In genomic region chr3:52742418-52743041, GRCh38 we compare ENCODE assay signal across 9 cellular contexts. TPM values are rescaled to one million over a fixed set of nuclear protein-coding genes. Genes with fewer than 3 reads are reported as not detected.
DNase-seq lines count a peak whose midpoint lies in the region; FAIRE-seq and TF ChIP-seq lines count a peak whose summit lies in the region.
"Had no signal": no experiment of that assay in that cellular context is flagged by ENCODE, and none has a peak within 500 bp of the region (broad histone marks: within the 10 kb centered on the region; RNA-seq: fewer than 3 reads in every experiment).

No MANE protein-coding gene starts in this region.

- no peak overlapping the region for H3K27ac ChIP-seq in kidney (ENCODE audit: low read depth in 2 of 2, low read length in 2 of 2)
- H3K27ac ChIP-seq: SJSA1 had no signal

- DNase-seq in D721Med (ENCODE audit: insufficient read length, low spot score) (peak; percentile 49), HT-29 (ENCODE audit: low spot score) (peak; percentile 34), astrocyte of the hippocampus (ENCODE audit: low read depth, low spot score) (peak; percentile 59), kidney (no peak), COR-L47 (lab: John Stamatoyannopoulos, UW) (no peak), KG1 (lab: John Stamatoyannopoulos, UW) (no peak), posterior cingulate gyrus (no peak), HK-2 (ENCODE audit: unreplicated experiment) (no peak)

- no peak overlapping the region for H3K9ac ChIP-seq in kidney (ENCODE audit: low read length in 2 of 2)

- peaks cover 0 to 5% of the 10 kb centered on the region in 2 donors for H3K4me1 ChIP-seq in kidney (ENCODE audit: control insufficient read depth in 1 of 2, insufficient read depth in 1 of 2, low read depth in 1 of 2, low read length in 2 of 2)
- H3K4me1 ChIP-seq: SJSA1 had no signal

- peaks cover 25 to 35% of the 10 kb centered on the region in 2 donors for H3K36me3 ChIP-seq in kidney (ENCODE audit: control insufficient read depth in 1 of 2, insufficient read depth in 2 of 2, low read length in 2 of 2)

- no peaks in the 10 kb centered on the region for H3K9me3 ChIP-seq in kidney (ENCODE audit: control insufficient read depth in 1 of 2, low read length in 2 of 2)
- H3K9me3 ChIP-seq: SJSA1 had no signal

- intact Hi-C loops in kidney (cut with DNase I) (no loop called here), posterior cingulate gyrus (cut with DNase I) (loop anchor here (5.0 kb wide), 1 partner anchor 330 kb away; no protein-coding TSS in a partner anchor)

- H3K4me3 ChIP-seq in kidney (ENCODE audit: low read length in 2 of 2): no peak overlapping the region
- H3K4me3 ChIP-seq: SJSA1 had no signal

- FAIRE-seq in D721Med (lab: Jason Lieb, UNC): peak; percentile 80
- no peak for FAIRE-seq in kidney (lab: Jason Lieb, UNC)

- peak; percentile 56 for TF ChIP-seq CTCF in D721Med (IDR thresholded peaks at IDR 0.05; ENCODE audit: insufficient read depth, missing control alignments)
- peak; percentile 43 for TF ChIP-seq CTCF in kidney (IDR thresholded peaks at IDR 0.05; ENCODE audit: borderline replicate concordance, extremely low read depth, insufficient read depth)

RNA-seq across cellular contexts. Expression of gene NEK4, which starts 28.2 kb away (rescaled TPM):
- 14.6 and 15.6 TPM in 2 replicates for total RNA-seq in HT-29 (2014; rRNA removed; shearing (Covaris generic))
- 27.9 TPM for total RNA-seq in kidney
- polyA plus RNA-seq in kidney (ENCODE audit: insufficient read depth, low read depth, low replicate concordance): 5.5 TPM

RNA-seq across cellular contexts. Expression of gene ITIH1, which starts 34.9 kb away (rescaled TPM):
- 0.08 TPM in 1 of 2 replicates, not detected in the other for total RNA-seq in HT-29 (2014; rRNA removed; shearing (Covaris generic))
- total RNA-seq in kidney: 0.22 TPM
- polyA plus RNA-seq in kidney (ENCODE audit: insufficient read depth, low read depth, low replicate concordance): not detected
- total RNA-seq: SJSA1 had no signal

RNA-seq across cellular contexts. Expression of gene SPCS1, which starts 36.6 kb away (rescaled TPM):
- total RNA-seq in HT-29 (2014; rRNA removed; shearing (Covaris generic)): 78.3 and 85.7 TPM in 2 replicates
- 124 TPM for total RNA-seq in kidney
- polyA plus RNA-seq in kidney (ENCODE audit: insufficient read depth, low read depth, low replicate concordance): 265 TPM

RNA-seq across cellular contexts. Expression of gene GLT8D1, which starts 36.9 kb away (rescaled TPM):
- 30.0 and 34.4 TPM in 2 replicates for total RNA-seq in HT-29 (2014; rRNA removed; shearing (Covaris generic))
- 60.4 TPM for total RNA-seq in kidney
- polyA plus RNA-seq in kidney (ENCODE audit: insufficient read depth, low read depth, low replicate concordance): 62.1 TPM

RNA-seq across cellular contexts. Expression of gene ITIH3, which starts 52.1 kb away (rescaled TPM):
- total RNA-seq in HT-29 (2014; rRNA removed; shearing (Covaris generic)): not detected in 2 replicates
- 2.3 TPM for total RNA-seq in kidney
- 2.1 TPM for polyA plus RNA-seq in kidney (ENCODE audit: insufficient read depth, low read depth, low replicate concordance)

Comparison
In these comparisons a context has a peak if more than half of its experiments do, and no peak if none do; other contexts are left out.
1. DNase-seq: peak in D721Med (single experiment), HT-29 (single experiment) and astrocyte of the hippocampus (single experiment); none in kidney (single experiment), COR-L47 (single experiment), KG1 (single experiment), posterior cingulate gyrus (0 of 10) and HK-2 (single experiment).